1 cellular context compared by ENCODE assay signal in the genomic region with DNA sequence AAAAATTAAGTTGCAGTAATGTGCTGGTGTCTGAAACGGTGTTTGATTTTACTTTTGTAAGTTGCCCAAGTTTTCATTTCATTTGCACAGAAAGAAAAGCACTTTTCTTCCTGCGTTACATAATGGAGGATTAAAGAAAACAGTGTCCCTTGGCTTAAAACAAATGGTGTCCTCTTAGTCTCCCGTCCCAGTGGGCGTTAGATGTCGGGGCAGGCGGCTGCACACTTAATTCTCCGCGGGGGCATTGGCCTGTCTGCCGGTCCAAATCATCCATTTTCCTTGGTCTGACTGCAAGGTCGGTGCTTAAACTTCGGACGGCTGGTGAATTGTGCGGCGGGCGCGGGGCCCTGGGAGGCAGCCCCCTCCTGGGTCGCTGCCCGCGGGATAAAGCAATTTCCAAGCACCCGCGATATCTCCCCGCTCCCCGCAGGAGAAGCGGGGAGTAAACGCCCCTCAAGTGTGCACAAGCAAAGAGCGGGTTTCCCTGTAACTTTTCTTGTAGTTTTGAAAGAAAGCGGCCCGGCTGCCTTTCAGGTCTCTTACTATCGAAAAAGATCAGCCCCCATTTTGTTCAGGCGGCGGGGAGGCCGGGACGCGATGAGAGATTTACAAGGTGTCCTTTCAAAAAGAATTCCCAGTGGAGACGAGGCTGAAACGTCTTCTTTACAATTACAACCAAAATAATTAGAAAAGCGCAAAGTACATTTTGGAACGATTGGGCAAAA.
TF ChIP-seq lines count a peak whose summit lies in the region.

No MANE protein-coding gene starts in this region.

TF ChIP-seq in HepG2, 621 proteins besides CTCF, POLR2A, EP300 and RAD21:
- TF ChIP-seq ZFP36L2 (CRISPR knock-in tag; IDR thresholded peaks at IDR 0.05): no peak
- TF ChIP-seq, protein P1, sequence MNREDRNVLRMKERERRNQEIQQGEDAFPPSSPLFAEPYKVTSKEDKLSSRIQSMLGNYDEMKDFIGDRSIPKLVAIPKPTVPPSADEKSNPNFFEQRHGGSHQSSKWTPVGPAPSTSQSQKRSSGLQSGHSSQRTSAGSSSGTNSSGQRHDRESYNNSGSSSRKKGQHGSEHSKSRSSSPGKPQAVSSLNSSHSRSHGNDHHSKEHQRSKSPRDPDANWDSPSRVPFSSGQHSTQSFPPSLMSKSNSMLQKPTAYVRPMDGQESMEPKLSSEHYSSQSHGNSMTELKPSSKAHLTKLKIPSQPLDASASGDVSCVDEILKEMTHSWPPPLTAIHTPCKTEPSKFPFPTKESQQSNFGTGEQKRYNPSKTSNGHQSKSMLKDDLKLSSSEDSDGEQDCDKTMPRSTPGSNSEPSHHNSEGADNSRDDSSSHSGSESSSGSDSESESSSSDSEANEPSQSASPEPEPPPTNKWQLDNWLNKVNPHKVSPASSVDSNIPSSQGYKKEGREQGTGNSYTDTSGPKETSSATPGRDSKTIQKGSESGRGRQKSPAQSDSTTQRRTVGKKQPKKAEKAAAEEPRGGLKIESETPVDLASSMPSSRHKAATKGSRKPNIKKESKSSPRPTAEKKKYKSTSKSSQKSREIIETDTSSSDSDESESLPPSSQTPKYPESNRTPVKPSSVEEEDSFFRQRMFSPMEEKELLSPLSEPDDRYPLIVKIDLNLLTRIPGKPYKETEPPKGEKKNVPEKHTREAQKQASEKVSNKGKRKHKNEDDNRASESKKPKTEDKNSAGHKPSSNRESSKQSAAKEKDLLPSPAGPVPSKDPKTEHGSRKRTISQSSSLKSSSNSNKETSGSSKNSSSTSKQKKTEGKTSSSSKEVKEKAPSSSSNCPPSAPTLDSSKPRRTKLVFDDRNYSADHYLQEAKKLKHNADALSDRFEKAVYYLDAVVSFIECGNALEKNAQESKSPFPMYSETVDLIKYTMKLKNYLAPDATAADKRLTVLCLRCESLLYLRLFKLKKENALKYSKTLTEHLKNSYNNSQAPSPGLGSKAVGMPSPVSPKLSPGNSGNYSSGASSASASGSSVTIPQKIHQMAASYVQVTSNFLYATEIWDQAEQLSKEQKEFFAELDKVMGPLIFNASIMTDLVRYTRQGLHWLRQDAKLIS (CRISPR knock-in tag; IDR thresholded peaks at IDR 0.05): no peak
- no peak for TF ChIP-seq THAP11 (CRISPR knock-in tag; IDR thresholded peaks at IDR 0.05)
- TF ChIP-seq SRSF9 (IDR thresholded peaks at IDR 0.05; ENCODE audit: borderline replicate concordance, insufficient read depth, low read depth, low read length, poor library complexity, severe bottlenecking): no peak
- no peak for TF ChIP-seq ZNF747 (CRISPR knock-in tag; IDR thresholded peaks at IDR 0.05; ENCODE audit: borderline replicate concordance)
- TF ChIP-seq ZEB1 (IDR thresholded peaks at IDR 0.05; ENCODE audit: insufficient replicate concordance, low read depth): no peak
- TF ChIP-seq ZNF883 (CRISPR knock-in tag; IDR thresholded peaks at IDR 0.05; ENCODE audit: not compliant biosample characterization): no peak
- TF ChIP-seq PITX1 (CRISPR knock-in tag; IDR thresholded peaks at IDR 0.05): no peak
- TF ChIP-seq, protein P2, sequence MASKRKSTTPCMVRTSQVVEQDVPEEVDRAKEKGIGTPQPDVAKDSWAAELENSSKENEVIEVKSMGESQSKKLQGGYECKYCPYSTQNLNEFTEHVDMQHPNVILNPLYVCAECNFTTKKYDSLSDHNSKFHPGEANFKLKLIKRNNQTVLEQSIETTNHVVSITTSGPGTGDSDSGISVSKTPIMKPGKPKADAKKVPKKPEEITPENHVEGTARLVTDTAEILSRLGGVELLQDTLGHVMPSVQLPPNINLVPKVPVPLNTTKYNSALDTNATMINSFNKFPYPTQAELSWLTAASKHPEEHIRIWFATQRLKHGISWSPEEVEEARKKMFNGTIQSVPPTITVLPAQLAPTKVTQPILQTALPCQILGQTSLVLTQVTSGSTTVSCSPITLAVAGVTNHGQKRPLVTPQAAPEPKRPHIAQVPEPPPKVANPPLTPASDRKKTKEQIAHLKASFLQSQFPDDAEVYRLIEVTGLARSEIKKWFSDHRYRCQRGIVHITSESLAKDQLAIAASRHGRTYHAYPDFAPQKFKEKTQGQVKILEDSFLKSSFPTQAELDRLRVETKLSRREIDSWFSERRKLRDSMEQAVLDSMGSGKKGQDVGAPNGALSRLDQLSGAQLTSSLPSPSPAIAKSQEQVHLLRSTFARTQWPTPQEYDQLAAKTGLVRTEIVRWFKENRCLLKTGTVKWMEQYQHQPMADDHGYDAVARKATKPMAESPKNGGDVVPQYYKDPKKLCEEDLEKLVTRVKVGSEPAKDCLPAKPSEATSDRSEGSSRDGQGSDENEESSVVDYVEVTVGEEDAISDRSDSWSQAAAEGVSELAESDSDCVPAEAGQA (IDR thresholded peaks at IDR 0.05; ENCODE audit: low read depth): no peak
- TF ChIP-seq, protein P2 (CRISPR knock-in tag; IDR thresholded peaks at IDR 0.05; ENCODE audit: borderline replicate concordance): no peak
- no peak for TF ChIP-seq BCL6 (CRISPR knock-in tag; IDR thresholded peaks at IDR 0.05)
- TF ChIP-seq, protein P3, sequence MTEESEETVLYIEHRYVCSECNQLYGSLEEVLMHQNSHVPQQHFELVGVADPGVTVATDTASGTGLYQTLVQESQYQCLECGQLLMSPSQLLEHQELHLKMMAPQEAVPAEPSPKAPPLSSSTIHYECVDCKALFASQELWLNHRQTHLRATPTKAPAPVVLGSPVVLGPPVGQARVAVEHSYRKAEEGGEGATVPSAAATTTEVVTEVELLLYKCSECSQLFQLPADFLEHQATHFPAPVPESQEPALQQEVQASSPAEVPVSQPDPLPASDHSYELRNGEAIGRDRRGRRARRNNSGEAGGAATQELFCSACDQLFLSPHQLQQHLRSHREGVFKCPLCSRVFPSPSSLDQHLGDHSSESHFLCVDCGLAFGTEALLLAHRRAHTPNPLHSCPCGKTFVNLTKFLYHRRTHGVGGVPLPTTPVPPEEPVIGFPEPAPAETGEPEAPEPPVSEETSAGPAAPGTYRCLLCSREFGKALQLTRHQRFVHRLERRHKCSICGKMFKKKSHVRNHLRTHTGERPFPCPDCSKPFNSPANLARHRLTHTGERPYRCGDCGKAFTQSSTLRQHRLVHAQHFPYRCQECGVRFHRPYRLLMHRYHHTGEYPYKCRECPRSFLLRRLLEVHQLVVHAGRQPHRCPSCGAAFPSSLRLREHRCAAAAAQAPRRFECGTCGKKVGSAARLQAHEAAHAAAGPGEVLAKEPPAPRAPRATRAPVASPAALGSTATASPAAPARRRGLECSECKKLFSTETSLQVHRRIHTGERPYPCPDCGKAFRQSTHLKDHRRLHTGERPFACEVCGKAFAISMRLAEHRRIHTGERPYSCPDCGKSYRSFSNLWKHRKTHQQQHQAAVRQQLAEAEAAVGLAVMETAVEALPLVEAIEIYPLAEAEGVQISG (CRISPR knock-in tag; IDR thresholded peaks at IDR 0.05): no peak
